1 cellular context compared by ENCODE assay signal in genomic region chr1:63698001-63698838, GRCh38.
TF ChIP-seq lines count a peak whose summit lies in the region.

No MANE protein-coding gene starts in this region.

TF ChIP-seq in SK-N-SH treated with all-trans-retinoic acid at 6 μM for 48 hours, 23 proteins besides CTCF, POLR2A, EP300 and RAD21 (continued from another document):
- TF ChIP-seq PATZ1 (CRISPR knock-in tag; IDR thresholded peaks at IDR 0.05; ENCODE audit: borderline replicate concordance) = no peak
- no peak for TF ChIP-seq ZNF8 (CRISPR knock-in tag; IDR thresholded peaks at IDR 0.05)
